8 cellular contexts compared by ENCODE assay signal in the genomic region with DNA sequence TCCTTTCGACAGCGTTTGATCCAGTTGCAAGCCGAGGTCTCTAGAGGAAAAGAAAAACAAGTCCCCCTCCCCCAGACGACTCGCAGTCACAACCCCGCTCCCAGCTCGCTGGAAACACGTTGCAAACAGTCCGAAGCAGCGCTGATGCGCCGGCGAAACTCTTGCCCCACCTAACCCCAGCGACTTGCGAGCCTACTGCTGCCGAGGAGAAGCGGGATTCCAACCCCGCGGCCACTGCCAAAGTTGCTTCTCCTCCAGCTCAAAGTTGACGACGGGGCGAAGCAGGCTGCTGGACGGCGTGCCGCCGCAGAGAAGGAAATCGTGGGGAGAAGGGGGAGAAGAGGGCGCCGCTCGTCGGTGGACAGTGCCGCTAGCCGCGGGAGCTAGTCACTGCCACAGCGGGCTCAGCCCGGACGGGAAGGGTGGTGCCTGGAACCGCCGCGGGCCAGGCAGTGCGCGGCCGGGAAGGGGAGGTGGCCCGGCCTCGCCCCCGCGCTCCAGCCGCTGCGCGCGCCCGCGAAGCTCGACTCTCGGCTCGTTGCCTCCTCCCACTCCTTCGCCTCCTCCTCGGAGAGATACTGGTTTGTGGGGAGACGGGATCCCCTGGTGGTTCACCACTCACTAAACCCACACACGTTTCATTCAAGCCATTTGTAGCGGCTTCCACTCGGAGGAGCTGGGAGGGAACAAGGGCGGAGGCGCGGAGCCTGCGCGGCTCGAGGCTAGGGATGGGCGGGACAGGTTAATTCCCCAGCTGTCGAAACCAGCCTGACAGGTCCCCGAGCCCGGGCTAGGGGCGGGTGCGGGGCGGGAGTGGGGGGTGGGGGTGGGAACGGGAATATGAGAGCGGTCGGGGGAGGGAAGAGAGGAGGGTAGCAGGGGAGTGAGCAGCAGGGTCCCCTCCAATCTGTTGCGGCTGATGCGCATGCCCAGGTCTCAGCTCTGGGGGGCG. TPM values are rescaled to one million over a fixed set of nuclear protein-coding genes. Genes with fewer than 3 reads are reported as not detected.
DNase-seq lines count a peak whose midpoint lies in the region; ATAC-seq and TF ChIP-seq lines count a peak whose summit lies in the region.

A gene with protein sequence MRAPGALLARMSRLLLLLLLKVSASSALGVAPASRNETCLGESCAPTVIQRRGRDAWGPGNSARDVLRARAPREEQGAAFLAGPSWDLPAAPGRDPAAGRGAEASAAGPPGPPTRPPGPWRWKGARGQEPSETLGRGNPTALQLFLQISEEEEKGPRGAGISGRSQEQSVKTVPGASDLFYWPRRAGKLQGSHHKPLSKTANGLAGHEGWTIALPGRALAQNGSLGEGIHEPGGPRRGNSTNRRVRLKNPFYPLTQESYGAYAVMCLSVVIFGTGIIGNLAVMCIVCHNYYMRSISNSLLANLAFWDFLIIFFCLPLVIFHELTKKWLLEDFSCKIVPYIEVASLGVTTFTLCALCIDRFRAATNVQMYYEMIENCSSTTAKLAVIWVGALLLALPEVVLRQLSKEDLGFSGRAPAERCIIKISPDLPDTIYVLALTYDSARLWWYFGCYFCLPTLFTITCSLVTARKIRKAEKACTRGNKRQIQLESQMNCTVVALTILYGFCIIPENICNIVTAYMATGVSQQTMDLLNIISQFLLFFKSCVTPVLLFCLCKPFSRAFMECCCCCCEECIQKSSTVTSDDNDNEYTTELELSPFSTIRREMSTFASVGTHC (minus strand): TSS at position 392 of the 952 bp plus-strand sequence. CDS start 816 bp downstream, outside the sequence.

- H3K27me3 ChIP-seq in BLaER1 treated with 17β-estradiol and CSF1 and Interleukin-3, amounts not matched to agents 10 nM and 100 nM, result peaks cover 17 to 39% (median 33%) of the 10 kb centered on the region in 11 experiments
- H3K27me3 ChIP-seq in vagina, result peaks cover 4% of the 10 kb centered on the region

- H3K9ac ChIP-seq in BLaER1 treated with 17β-estradiol and CSF1 and Interleukin-3, amounts not matched to agents 10 nM and 100 nM, result peak within 1 kb of the TSS; percentile 51 to 75 (median 68)

- H3K27ac Mint-ChIP-seq in activated naive CD8-positive, alpha-beta T cell, result no peak within 1 kb of the TSS

- peak within 1 kb of the TSS; percentile 61 to 74 (median 70) for H3K4me3 ChIP-seq in BLaER1 treated with 17β-estradiol and CSF1 and Interleukin-3, amounts not matched to agents 10 nM and 100 nM
- peak within 1 kb of the TSS; percentile 51 to 52 for H3K4me3 ChIP-seq in vagina

- no peaks in the 10 kb centered on the region for H3K36me3 ChIP-seq in BLaER1 treated with 17β-estradiol and CSF1 and Interleukin-3, amounts not matched to agents 10 nM and 100 nM
- no peaks in the 10 kb centered on the region for H3K36me3 ChIP-seq in vagina

- peaks cover 0 to 6% (median 0%) of the 10 kb centered on the region in 11 experiments; a peak in 1 of 22 replicates for H4K20me1 ChIP-seq in BLaER1 treated with 17β-estradiol and CSF1 and Interleukin-3, amounts not matched to agents 10 nM and 100 nM

- TF ChIP-seq POLR2A in vagina (IDR thresholded peaks at IDR 0.05), result no peak

- H3K4me3 Mint-ChIP-seq in activated naive CD8-positive, alpha-beta T cell, result peak within 1 kb of the TSS; percentile 85

- no peaks in the 10 kb centered on the region for H3K36me3 Mint-ChIP-seq in activated naive CD8-positive, alpha-beta T cell

- 0 out of 22 replicates have a peak, but pooled peaks cover 0 to 3% (median 0%) of the 10 kb centered on the region in 11 experiments for H3K9me3 ChIP-seq in BLaER1 treated with 17β-estradiol and CSF1 and Interleukin-3, amounts not matched to agents 10 nM and 100 nM (replicated peaks in 1 of 11)
- H3K9me3 ChIP-seq in vagina, result no peaks in the 10 kb centered on the region

- TF ChIP-seq CTCF in vagina (IDR thresholded peaks at IDR 0.05), result no peak

- no peaks in the 10 kb centered on the region for H3K9me3 Mint-ChIP-seq in activated naive CD8-positive, alpha-beta T cell (ENCODE audit: low read depth)

- DNase-seq in NCI-H524 treated with DMSO at 0.1 percent for 48 hours (lab: John Stamatoyannopoulos, UW) (peak; percentile 28), glomerular visceral epithelial cell (ENCODE audit: extremely low spot score) (peak; percentile 81), nucleus accumbens (lab: John Stamatoyannopoulos, UW) (peak in 55 of 56 donors; percentile 35 to 94 (median 85)), vagina (ENCODE audit: extremely low spot score in 2 of 2) (no peak)

- peak; percentile 58 for ATAC-seq in GM19025 (IDR thresholded peaks at IDR 0.05; ENCODE audit: low read depth, unreplicated experiment)
- peak; percentile 39 for ATAC-seq in HG03175 (IDR thresholded peaks at IDR 0.05; ENCODE audit: unreplicated experiment)

- peak within 1 kb of the TSS; percentile 89 to 100 (median 99) for H3K4me2 ChIP-seq in BLaER1 treated with 17β-estradiol and CSF1 and Interleukin-3, amounts not matched to agents 10 nM and 100 nM

- peak within 1 kb of the TSS in 5 of 11 experiments; percentile 2 to 59 (median 39); a peak in 8 of 22 replicates for H3K27ac ChIP-seq in BLaER1 treated with 17β-estradiol and CSF1 and Interleukin-3, amounts not matched to agents 10 nM and 100 nM
- peak within 1 kb of the TSS; percentile 32 for H3K27ac ChIP-seq in vagina

- peaks cover 15% of the 10 kb centered on the region for H3K4me1 Mint-ChIP-seq in activated naive CD8-positive, alpha-beta T cell (ENCODE audit: low read depth)

- H3K27me3 Mint-ChIP-seq in activated naive CD8-positive, alpha-beta T cell, result peaks cover 34% of the 10 kb centered on the region

- peaks cover 7 to 20% (median 16%) of the 10 kb centered on the region in 10 experiments; a peak in 19 of 20 replicates for H3K4me1 ChIP-seq in BLaER1 treated with 17β-estradiol and CSF1 and Interleukin-3, amounts not matched to agents 10 nM and 100 nM
- H3K4me1 ChIP-seq in vagina, result peaks cover 26% of the 10 kb centered on the region

- intact Hi-C loops in vagina (cut with DNase I), result no loop called here

RNA-seq across cellular contexts. Expression of the gene that starts here (rescaled TPM):
- total RNA-seq in vagina, result 0.98 TPM

Comparison
In these comparisons a context has a peak if more than half of its experiments do, and no peak if none do; other contexts are left out.
1. DNase-seq: peak in NCI-H524 treated with DMSO at 0.1 percent for 48 hours (single experiment), glomerular visceral epithelial cell (single experiment) and nucleus accumbens (55 of 56); none in vagina (0 of 2).